26 cellular contexts compared by ENCODE assay signal in the genomic region with DNA sequence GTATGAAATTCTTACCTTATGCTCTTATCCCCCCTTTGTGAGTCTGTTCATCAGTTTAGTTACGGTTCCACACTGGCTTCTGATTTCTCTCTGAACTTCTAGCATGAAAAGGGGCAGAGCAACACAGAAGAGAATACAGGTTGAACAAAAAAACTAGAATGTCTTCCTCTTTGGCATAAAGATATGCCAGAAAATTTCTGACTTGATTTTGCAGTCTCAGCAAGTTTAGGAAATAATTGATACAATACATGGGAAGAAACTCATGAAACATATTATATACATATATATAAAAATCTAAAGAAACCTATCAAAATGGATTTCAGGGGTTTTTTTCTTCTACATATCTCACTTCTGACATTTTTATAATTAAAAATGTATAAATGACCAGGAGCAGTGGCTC.
"Had no signal": no experiment of that assay in that cellular context is flagged by ENCODE, and none has a peak within 500 bp of the region (broad histone marks: within the 10 kb centered on the region; RNA-seq: fewer than 3 reads in every experiment).

No MANE protein-coding gene starts in this region.

- H3K27me3 Mint-ChIP-seq: naive B cell; natural killer cell treated with Interleukin-12 subunit alpha and Interleukin-12 subunit beta and Interleukin-15 and Interleukin-18, amount 100 ng/mL, for 72 hours; progenitor cell of endocrine pancreas; stimulated activated naive B cell treated with anti-CD40 and anti-IgM and Interleukin-4, amounts not matched to agents 10 μg/mL and 1 μg/mL and 100 μg/mL, for 72 hours; stimulated activated naive CD8-positive, alpha-beta T cell treated with anti-CD3 and anti-CD28 coated beads, Interleukin-15, Interleukin-2, amounts not matched to agents 100 ng/mL and 50 ng/mL, for 24 hours; type B pancreatic cell had no signal

- H3K27ac Mint-ChIP-seq: mesothelial cell of epicardium; natural killer cell treated with Interleukin-12 subunit alpha and Interleukin-12 subunit beta and Interleukin-15 and Interleukin-18, amount 100 ng/mL, for 72 hours; progenitor cell of endocrine pancreas; stimulated activated naive B cell treated with anti-CD40 and anti-IgM and Interleukin-4, amounts not matched to agents 10 μg/mL and 1 μg/mL and 100 μg/mL, for 72 hours; stimulated activated naive CD8-positive, alpha-beta T cell treated with anti-CD3 and anti-CD28 coated beads, Interleukin-15, Interleukin-2, amounts not matched to agents 100 ng/mL and 50 ng/mL, for 24 hours; type B pancreatic cell had no signal

- H3K4me3 Mint-ChIP-seq: immature natural killer cell; mesothelial cell of epicardium; naive B cell; natural killer cell treated with Interleukin-12 subunit alpha and Interleukin-12 subunit beta and Interleukin-15 and Interleukin-18, amount 100 ng/mL, for 72 hours; stimulated activated naive B cell treated with anti-CD40 and anti-IgM and Interleukin-4, amounts not matched to agents 10 μg/mL and 1 μg/mL and 100 μg/mL, for 72 hours; stimulated activated naive CD8-positive, alpha-beta T cell treated with anti-CD3 and anti-CD28 coated beads, Interleukin-15, Interleukin-2, amounts not matched to agents 100 ng/mL and 50 ng/mL, for 24 hours; type B pancreatic cell had no signal

- ATAC-seq: left colon; left lung; natural killer cell treated with Interleukin-12 subunit alpha and Interleukin-12 subunit beta and Interleukin-15 and Interleukin-18, amount 100 ng/mL, for 72 hours; sciatic nerve; stimulated activated naive B cell treated with anti-CD40 and anti-IgM and Interleukin-4, amounts not matched to agents 10 μg/mL and 1 μg/mL and 100 μg/mL, for 72 hours had no signal

- H3K4me3 ChIP-seq: left lung, lung, ovary, right atrium auricular region, skin epidermis, tibial nerve, uterus had no signal

- H3K27ac ChIP-seq: left lung, ovary, right atrium auricular region, skin epidermis, tibial nerve, uterus had no signal

- DNase-seq: hypothalamus; immature natural killer cell; kidney; left colon; left lung; mesendoderm; naive B cell; ovary; stimulated activated CD4-positive, alpha-beta T cell treated with anti-CD3 and anti-CD28 coated beads, Interleukin-12 subunit alpha, Interleukin-12 subunit beta, amount 100 ng/mL, for 4 hours; stimulated activated CD4-positive, alpha-beta T cell treated with anti-CD3 and anti-CD28 coated beads, Interleukin-15, amount 100 ng/mL, for 24 hours; stimulated activated CD4-positive, alpha-beta T cell treated with anti-CD3 and anti-CD28 coated beads, Interleukin-2, amount 100 ng/mL, for 24 hours; stimulated activated CD4-positive, alpha-beta T cell treated with anti-CD3 and anti-CD28 coated beads, Interleukin-4, amount 100 ng/mL, for 1 hour; stimulated activated naive B cell treated with anti-CD40 and anti-IgM and Interleukin-4, amounts not matched to agents 10 μg/mL and 1 μg/mL and 100 μg/mL, for 72 hours; substantia nigra; uterus had no signal

- H3K9me3 ChIP-seq: left lung, ovary, right atrium auricular region, tibial nerve, uterus had no signal

- FAIRE-seq: islet of Langerhans, kidney had no signal

- H3K4me1 ChIP-seq: left lung, uterus had no signal

- H3K9me3 Mint-ChIP-seq: immature natural killer cell; mesothelial cell of epicardium; naive B cell; natural killer cell treated with Interleukin-12 subunit alpha and Interleukin-12 subunit beta and Interleukin-15 and Interleukin-18, amount 100 ng/mL, for 72 hours; stimulated activated naive B cell treated with anti-CD40 and anti-IgM and Interleukin-4, amounts not matched to agents 10 μg/mL and 1 μg/mL and 100 μg/mL, for 72 hours; stimulated activated naive CD8-positive, alpha-beta T cell treated with anti-CD3 and anti-CD28 coated beads, Interleukin-15, Interleukin-2, amounts not matched to agents 100 ng/mL and 50 ng/mL, for 24 hours; type B pancreatic cell had no signal
